8 cellular contexts compared by ENCODE assay signal in genomic region chr1:206612129-206612876, GRCh38. TPM values are rescaled to one million over a fixed set of nuclear protein-coding genes. Genes with fewer than 3 reads are reported as not detected.
A peak's percentile ranks its signal among the peaks of the same experiment; 100 is the strongest.
DNase-seq lines count a peak whose midpoint lies in the region; ATAC-seq and TF ChIP-seq lines count a peak whose summit lies in the region.

Gene EIF2D (minus strand): TSS chr1:206612465. CDS start chr1:206612342, 123 bp downstream.

- no peaks in the 10 kb centered on the region for H3K27me3 ChIP-seq in kidney epithelial cell (ENCODE audit: control insufficient read depth, insufficient read depth, low read length)

- H3K36me3 ChIP-seq in kidney epithelial cell (ENCODE audit: control insufficient read depth, insufficient read depth, low read length), result no peaks in the 10 kb centered on the region

- peak; percentile 93 for ATAC-seq in HG03432 (IDR thresholded peaks at IDR 0.05; ENCODE audit: unreplicated experiment)

- peak; percentile 74 for TF ChIP-seq CTCF in kidney epithelial cell (IDR thresholded peaks at IDR 0.05; ENCODE audit: insufficient read depth, low read length, poor library complexity, severe bottlenecking)

- peak; percentile 94 for TF ChIP-seq POLR2A in GM19193 (IDR thresholded peaks at IDR 0.05; ENCODE audit: extremely low read depth, insufficient read depth, insufficient read length)

- DNase-seq in Ammon's horn (ENCODE audit: low spot score) (peak; percentile 96), NCI-H510A treated with DMSO at 0.1 percent for 48 hours (lab: John Stamatoyannopoulos, UW) (peak; percentile 92), cerebellar nuclear complex (lab: John Stamatoyannopoulos, UW) (peak; percentile 43 to 82), kidney epithelial cell (ENCODE audit: low read depth) (peak; percentile 54)
- DNase-seq in activated CD4-positive, alpha-beta T cell treated with anti-CD3 and anti-CD28 coated beads for 1 hour, result peak; percentile 91
- peak; percentile 96 for DNase-seq in stimulated activated CD4-positive, alpha-beta T cell treated with anti-CD3 and anti-CD28 coated beads, Interleukin-15, amount 100 ng/mL, for 24 hours

- H3K4me3 ChIP-seq in kidney epithelial cell (ENCODE audit: low read depth, low read length), result peak within 1 kb of the TSS; percentile 75

RNA-seq across cellular contexts. Expression of gene EIF2D, which starts in this region (rescaled TPM):
- 54.3 and 55.4 TPM in 2 replicates for total RNA-seq in kidney epithelial cell

Comparison
In these comparisons a context has a peak if more than half of its experiments do, and no peak if none do; other contexts are left out.
1. Peak in every context shown above with its lines: DNase-seq, ATAC-seq and H3K4me3 ChIP-seq.